17 cellular contexts compared by ENCODE assay signal in the genomic region with DNA sequence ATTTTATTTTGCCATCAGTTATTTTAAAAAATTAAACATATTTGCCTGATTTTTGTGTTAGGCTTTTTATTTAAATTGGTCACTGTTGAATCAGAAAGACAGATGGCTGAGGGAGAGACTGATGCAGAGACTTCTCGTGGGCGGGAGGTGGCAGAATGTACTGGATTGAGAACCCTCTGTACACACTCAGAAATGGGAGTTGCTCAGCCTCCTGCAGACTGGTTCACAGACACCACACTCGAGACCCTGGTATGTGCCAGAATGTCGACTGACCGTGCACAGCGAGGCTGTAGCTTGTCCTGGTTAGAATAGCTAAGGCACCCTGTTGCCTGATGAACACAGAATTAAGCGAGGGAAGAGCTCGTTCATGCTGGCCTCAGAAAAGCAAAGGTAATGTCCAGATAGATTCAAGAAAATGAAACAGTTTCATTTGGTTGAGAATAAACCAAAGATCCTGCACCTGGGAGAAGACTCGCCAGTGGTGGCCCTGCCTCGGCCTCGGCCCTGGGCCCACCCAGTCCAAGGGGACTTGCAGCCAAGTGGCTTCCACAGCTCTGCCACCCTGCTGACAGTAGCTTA.
DNase-seq lines count a peak whose midpoint lies in the region; ATAC-seq and TF ChIP-seq lines count a peak whose summit lies in the region.
"Had no signal": no experiment of that assay in that cellular context is flagged by ENCODE, and none has a peak within 500 bp of the region (broad histone marks: within the 10 kb centered on the region; RNA-seq: fewer than 3 reads in every experiment).

No MANE protein-coding gene starts in this region.

- H3K4me3 ChIP-seq in OCI-LY7 (ENCODE audit: low read depth, low read length, poor library complexity, severe bottlenecking) (no peak overlapping the region), fibroblast of villous mesenchyme (ENCODE audit: low read depth, low read length) (no peak overlapping the region), upper lobe of right lung (no peak overlapping the region), colonic mucosa (no peak overlapping the region)
- H3K4me3 ChIP-seq: hepatocyte had no signal

- H3K27me3 ChIP-seq in upper lobe of right lung = no peaks in the 10 kb centered on the region
- H3K27me3 ChIP-seq in colonic mucosa = no peaks in the 10 kb centered on the region
- H3K27me3 ChIP-seq: hepatocyte had no signal

- no peaks in the 10 kb centered on the region for H3K9me2 ChIP-seq in OCI-LY7 (ENCODE audit: insufficient read depth, low read length)

- DNase-seq in NCI-H82 (lab: John Stamatoyannopoulos, UW) = peak; percentile 42
- DNase-seq in NCI-H82 treated with DMSO at 0.1 percent for 48 hours (lab: John Stamatoyannopoulos, UW; ENCODE audit: unreplicated experiment) = no peak
- DNase-seq in OCI-LY7 (ENCODE audit: low spot score) = peak; percentile 13
- peak; percentile 26 for DNase-seq in fibroblast of villous mesenchyme (ENCODE audit: low read depth)
- DNase-seq in upper lobe of right lung = no peak
- DNase-seq in COLO668 (lab: John Stamatoyannopoulos, UW; ENCODE audit: unreplicated experiment) = no peak
- DNase-seq in effector CD8-positive, alpha-beta T cell (lab: John Stamatoyannopoulos, UW) = no peak
- no peak for DNase-seq in colonic mucosa
- DNase-seq: activated CD4-positive, alpha-beta T cell treated with anti-CD3 and anti-CD28 coated beads for 48 hours; activated naive CD4-positive, alpha-beta T cell treated with Interleukin-2 at 50 U/mL for 16 hours; CD4-positive, alpha-beta T cell; DMS79 treated with DMSO at 0.1 percent for 48 hours; kidney glomerular epithelial cell; NCI-H1417 treated with DMSO at 0.1 percent for 48 hours; NCI-H446 treated with DMSO at 0.1 percent for 48 hours; stimulated activated naive CD8-positive, alpha-beta T cell treated with anti-CD3 and anti-CD28 coated beads, Interleukin-15, amount 100 ng/mL, for 72 hours had no signal

- no peak overlapping the region for H3K9ac ChIP-seq in colonic mucosa (ENCODE audit: low read depth in 2 of 2, low read length in 2 of 2)

- H3K9me3 ChIP-seq in OCI-LY7 (ENCODE audit: low read length) = 0 out of 2 replicates have a peak, but pooled peaks cover under 1% of the 10 kb centered on the region
- H3K9me3 ChIP-seq in upper lobe of right lung = no peaks in the 10 kb centered on the region
- H3K9me3 ChIP-seq in colonic mucosa = no peaks in the 10 kb centered on the region

- peak; percentile 63 for ATAC-seq in upper lobe of right lung
- ATAC-seq: stimulated activated naive CD8-positive, alpha-beta T cell treated with anti-CD3 and anti-CD28 coated beads, Interleukin-15, amount 100 ng/mL, for 72 hours had no signal

- H3K4me1 ChIP-seq in OCI-LY7 (ENCODE audit: insufficient read depth, low read length, poor library complexity, severe bottlenecking) = no peaks in the 10 kb centered on the region
- no peaks in the 10 kb centered on the region for H3K4me1 ChIP-seq in upper lobe of right lung
- H3K4me1 ChIP-seq in colonic mucosa = no peaks in the 10 kb centered on the region

- H3K36me3 ChIP-seq in OCI-LY7 (ENCODE audit: insufficient read depth, low read length) (no peaks in the 10 kb centered on the region), upper lobe of right lung (peaks cover 19% of the 10 kb centered on the region), colonic mucosa (no peaks in the 10 kb centered on the region)

- H4K20me1 ChIP-seq in OCI-LY7 (ENCODE audit: insufficient read depth, low read length) = no peaks in the 10 kb centered on the region

- intact Hi-C loops in OCI-LY7 (cut with micrococcal nuclease; ENCODE audit: unreplicated experiment) = loop anchor here (5.0 kb wide), 1 partner anchor 137 kb away; no protein-coding TSS in a partner anchor
- intact Hi-C loops in upper lobe of right lung (cut with DNase I) = no loop called here
- intact Hi-C loops in colonic mucosa (cut with DNase I) = no loop called here

- H3K4me2 ChIP-seq in OCI-LY7 (ENCODE audit: low read length) = no peak overlapping the region
- H3K4me2 ChIP-seq: hepatocyte had no signal

- peak; percentile 49 for TF ChIP-seq CTCF in OCI-LY7 (conservative IDR thresholded peaks at IDR 0.05; ENCODE audit: low read length)
- no peak for TF ChIP-seq CTCF in fibroblast of villous mesenchyme (IDR thresholded peaks at IDR 0.05; ENCODE audit: insufficient read depth, low read depth, low read length)
- no peak for TF ChIP-seq CTCF in upper lobe of right lung (IDR thresholded peaks at IDR 0.05)
- no peak for TF ChIP-seq CTCF in colonic mucosa (IDR thresholded peaks at IDR 0.05)

- CTCF ChIA-PET in OCI-LY7 (lab: Charles Lee; ENCODE audit: unreplicated experiment) = no interaction called here

- POLR2A ChIA-PET in OCI-LY7 (lab: Charles Lee) = interaction anchor here (0.7 kb wide), 1 partner anchor 313 kb away, joined by 12 read pairs; no protein-coding TSS in a partner anchor

- H3K27ac ChIP-seq in OCI-LY7 (ENCODE audit: low read depth, low read length, poor library complexity, severe bottlenecking) (no peak overlapping the region), upper lobe of right lung (no peak overlapping the region), colonic mucosa (no peak overlapping the region)
- H3K27ac ChIP-seq: hepatocyte had no signal

- no peaks in the 10 kb centered on the region for H3K79me2 ChIP-seq in OCI-LY7 (ENCODE audit: insufficient read depth, low read depth, low read length)
- H3K79me2 ChIP-seq: hepatocyte had no signal

- no peak overlapping the region for H2AFZ ChIP-seq in OCI-LY7 (ENCODE audit: low read length)
- H2AFZ ChIP-seq: hepatocyte had no signal

- no TSS peak for BruUV-seq in OCI-LY7 (replicated peaks; lab: Mats Ljungman, UMichigan)

Comparison
In these comparisons a context has a peak if more than half of its experiments do, and no peak if none do; other contexts are left out.
1. DNase-seq: peak in NCI-H82 (single experiment), OCI-LY7 (single experiment) and fibroblast of villous mesenchyme (single experiment); none in NCI-H82 treated with DMSO at 0.1 percent for 48 hours (single experiment), upper lobe of right lung (single experiment), COLO668 (single experiment), effector CD8-positive, alpha-beta T cell (single experiment) and colonic mucosa (single experiment).